In the genomic region with DNA sequence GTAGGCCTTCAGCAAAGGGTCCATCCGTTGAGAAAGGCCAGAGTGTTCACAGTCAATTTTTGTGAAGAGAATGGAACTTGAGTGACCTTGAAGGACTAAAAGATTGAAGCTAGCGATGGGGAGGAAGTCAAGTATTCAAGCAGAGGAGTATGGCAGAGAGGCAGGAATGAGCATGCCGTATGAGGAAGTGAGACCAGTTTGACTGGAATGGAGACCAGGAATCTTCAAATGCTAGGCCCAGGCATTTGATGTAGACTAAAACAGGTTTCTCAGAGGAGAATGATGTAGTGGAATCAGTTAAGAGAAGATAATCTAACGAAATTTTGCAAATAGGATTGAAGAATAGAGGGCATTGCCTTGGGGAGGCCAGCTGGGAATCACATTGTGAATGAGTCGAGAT, we compare ENCODE assay signal across 1 cellular context.
TF ChIP-seq lines count a peak whose summit lies in the region.

No MANE protein-coding gene starts in this region.

TF ChIP-seq in H1, 55 proteins besides CTCF, POLR2A, EP300 and RAD21 (continued from another document):
- TF ChIP-seq PHF8 (conservative IDR thresholded peaks at IDR 0.05; ENCODE audit: low read depth, low read length), result no peak
- no peak for TF ChIP-seq RBBP5 (IDR thresholded peaks at IDR 0.05; ENCODE audit: borderline replicate concordance, low read depth, low read length)
- no peak for TF ChIP-seq SP1 (IDR thresholded peaks at IDR 0.05; ENCODE audit: low read depth, low read length)
- no peak for TF ChIP-seq SRF (IDR thresholded peaks at IDR 0.05; ENCODE audit: low read depth, low read length)
- TF ChIP-seq JUND (IDR thresholded peaks at IDR 0.05; ENCODE audit: low read length), result no peak
- TF ChIP-seq HDAC6 (IDR thresholded peaks at IDR 0.05; ENCODE audit: low read depth, low read length), result no peak
- TF ChIP-seq HDAC2 (IDR thresholded peaks at IDR 0.05; ENCODE audit: borderline replicate concordance in 1 of 2, low read depth in 2 of 2, low read length in 2 of 2), result no peak
- no peak for TF ChIP-seq SP2 (IDR thresholded peaks at IDR 0.05; ENCODE audit: low read length)
- no peak for TF ChIP-seq CEBPB (IDR thresholded peaks at IDR 0.05; ENCODE audit: low read depth, low read length)
- no peak for TF ChIP-seq GABPA (IDR thresholded peaks at IDR 0.05; ENCODE audit: borderline replicate concordance, insufficient read depth, low read length)
- no peak for TF ChIP-seq ZNF274 (IDR thresholded peaks at IDR 0.05; ENCODE audit: borderline replicate concordance, extremely low read depth, low read length)
